In the genomic region with DNA sequence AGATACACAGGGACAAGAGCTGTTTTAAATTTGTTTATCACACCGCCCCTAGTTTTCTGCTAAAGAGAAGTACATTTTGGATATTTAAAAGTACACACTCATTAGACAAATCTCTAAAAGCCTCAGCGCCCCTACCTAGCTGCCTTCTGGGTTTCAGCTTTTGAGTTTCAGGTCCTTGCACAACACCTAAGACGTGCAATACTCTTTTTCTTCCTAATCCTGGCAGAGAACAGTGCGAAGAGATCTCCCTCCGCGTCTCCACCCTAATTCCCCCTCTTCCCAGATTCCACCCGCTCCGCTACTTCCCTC, we compare ENCODE assay signal across 2 cellular contexts.
TF ChIP-seq lines count a peak whose summit lies in the region.

No MANE protein-coding gene starts in this region.

TF ChIP-seq in SK-N-SH, 30 proteins besides CTCF, POLR2A, EP300 and RAD21 (continued from another document):
- TF ChIP-seq EZH2phosphoT487 (IDR thresholded peaks at IDR 0.05; ENCODE audit: borderline replicate concordance, low read depth) = no peak
- TF ChIP-seq MEF2A (IDR thresholded peaks at IDR 0.05; ENCODE audit: borderline replicate concordance, low read depth) = no peak
- TF ChIP-seq FOXM1 (IDR thresholded peaks at IDR 0.05; ENCODE audit: low read depth) = no peak
- TF ChIP-seq MAX (IDR thresholded peaks at IDR 0.05; ENCODE audit: low read depth) = no peak
- no peak for TF ChIP-seq CHD2 (IDR thresholded peaks at IDR 0.05; ENCODE audit: low read length, partially characterized antibody)

TF ChIP-seq in SK-N-SH treated with all-trans-retinoic acid at 6 μM for 48 hours, 23 proteins besides CTCF, POLR2A, EP300 and RAD21 (continued from another document):
- TF ChIP-seq PPARA (CRISPR knock-in tag; IDR thresholded peaks at IDR 0.05; ENCODE audit: borderline replicate concordance) = no peak
- TF ChIP-seq CREB5 (CRISPR knock-in tag; IDR thresholded peaks at IDR 0.05; ENCODE audit: low read depth) = no peak
- no peak for TF ChIP-seq ZC3H10 (CRISPR knock-in tag; IDR thresholded peaks at IDR 0.05)
- TF ChIP-seq, protein P1, sequence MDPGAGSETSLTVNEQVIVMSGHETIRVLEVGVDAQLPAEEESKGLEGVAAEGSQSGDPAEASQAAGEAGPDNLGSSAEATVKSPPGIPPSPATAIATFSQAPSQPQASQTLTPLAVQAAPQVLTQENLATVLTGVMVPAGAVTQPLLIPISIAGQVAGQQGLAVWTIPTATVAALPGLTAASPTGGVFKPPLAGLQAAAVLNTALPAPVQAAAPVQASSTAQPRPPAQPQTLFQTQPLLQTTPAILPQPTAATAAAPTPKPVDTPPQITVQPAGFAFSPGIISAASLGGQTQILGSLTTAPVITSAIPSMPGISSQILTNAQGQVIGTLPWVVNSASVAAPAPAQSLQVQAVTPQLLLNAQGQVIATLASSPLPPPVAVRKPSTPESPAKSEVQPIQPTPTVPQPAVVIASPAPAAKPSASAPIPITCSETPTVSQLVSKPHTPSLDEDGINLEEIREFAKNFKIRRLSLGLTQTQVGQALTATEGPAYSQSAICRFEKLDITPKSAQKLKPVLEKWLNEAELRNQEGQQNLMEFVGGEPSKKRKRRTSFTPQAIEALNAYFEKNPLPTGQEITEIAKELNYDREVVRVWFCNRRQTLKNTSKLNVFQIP (CRISPR knock-in tag; IDR thresholded peaks at IDR 0.05; ENCODE audit: borderline replicate concordance, low read depth) = no peak
- TF ChIP-seq SNAI2 (CRISPR knock-in tag; IDR thresholded peaks at IDR 0.05) = no peak
- no peak for TF ChIP-seq GLIS3 (CRISPR knock-in tag; IDR thresholded peaks at IDR 0.05)
- no peak for TF ChIP-seq ARNTL (CRISPR knock-in tag; IDR thresholded peaks at IDR 0.05; ENCODE audit: borderline replicate concordance, low read depth)
- no peak for TF ChIP-seq TSHZ2 (CRISPR knock-in tag; IDR thresholded peaks at IDR 0.05)
- TF ChIP-seq TCF4 (CRISPR knock-in tag; IDR thresholded peaks at IDR 0.05; ENCODE audit: borderline replicate concordance) = no peak
- TF ChIP-seq CSDC2 (CRISPR knock-in tag; IDR thresholded peaks at IDR 0.05) = no peak
- no peak for TF ChIP-seq OSR1 (CRISPR knock-in tag; IDR thresholded peaks at IDR 0.05)
